ENCODE assay signal across 8 cellular contexts in the genomic region with DNA sequence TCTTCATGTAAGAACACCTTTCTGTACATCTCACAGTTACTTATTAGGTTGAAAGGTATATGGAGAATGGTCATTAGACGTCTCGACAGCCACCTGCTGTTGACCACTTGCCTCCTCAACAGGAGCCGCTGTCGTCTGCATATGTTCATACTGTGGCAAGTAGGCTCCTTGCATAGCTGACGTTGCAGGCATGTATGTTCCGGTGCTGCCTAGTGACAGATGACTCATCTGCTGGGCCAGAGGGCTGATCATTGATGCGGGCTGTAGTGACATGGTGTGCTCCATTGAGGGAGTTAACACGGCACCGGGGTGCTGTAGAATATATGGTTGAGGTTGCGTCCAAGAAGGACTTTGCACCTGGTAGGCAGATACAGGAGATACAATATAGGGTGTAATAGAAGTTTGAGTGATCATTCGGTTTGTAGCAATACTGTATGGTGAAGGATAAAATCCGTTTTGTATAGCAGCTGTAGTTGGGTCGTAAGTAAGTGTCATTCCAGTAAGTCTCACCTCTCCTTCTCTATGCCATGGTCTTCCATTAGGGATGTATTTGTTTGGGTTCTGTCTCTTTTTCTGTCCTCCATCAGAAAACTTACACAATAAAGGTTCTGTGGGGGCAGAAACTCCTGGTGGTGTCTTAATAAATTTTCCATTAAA.
A peak's percentile ranks its signal among the peaks of the same experiment; 100 is the strongest.
DNase-seq lines count a peak whose midpoint lies in the region; ATAC-seq and TF ChIP-seq lines count a peak whose summit lies in the region.
"Not testable (repeated sequence)": the region's sequence is repeated elsewhere in the genome, so short reads cannot be mapped to it uniquely, and the experiment has no call there.

No MANE protein-coding gene starts in this region.

- DNase-seq in GM20000 (ENCODE audit: low spot score) (peak; percentile 70), NCI-H2029 treated with DMSO at 0.1 percent for 48 hours (lab: John Stamatoyannopoulos, UW) (peak; percentile 27), T-helper 22 cell (ENCODE audit: low read depth) (peak; percentile 3), anterior cingulate cortex (lab: John Stamatoyannopoulos, UW) (peak in 32 of 58 donors; percentile 1 to 46 (median 12)), iris pigment epithelial cell (ENCODE audit: low read depth) (peak; percentile 26)
- DNase-seq in stimulated activated CD4-positive, alpha-beta T cell treated with anti-CD3 and anti-CD28 coated beads, Interleukin-2, amount 100 ng/mL, for 4 hours (ENCODE audit: low read depth), result peak; percentile 13

- not testable (repeated sequence) for H3K9me2 ChIP-seq in DOHH2 (replicated peaks; ENCODE audit: control insufficient read depth, low read length)

- H3K4me3 ChIP-seq in DOHH2 (ENCODE audit: low read length), result peak overlapping the region; percentile 70

- not testable (repeated sequence) for H3F3A ChIP-seq in DOHH2 (ENCODE audit: control insufficient read depth, insufficient read depth)

- peak; percentile 9 for TF ChIP-seq CTCF in DOHH2 (IDR thresholded peaks at IDR 0.05; ENCODE audit: low read depth, low read length, poor library complexity, severe bottlenecking)
- not testable (repeated sequence) for TF ChIP-seq CTCF in GM20000 (IDR thresholded peaks at IDR 0.05; ENCODE audit: extremely low read depth, missing control alignments)

- H3K36me3 ChIP-seq in DOHH2 (ENCODE audit: control insufficient read depth, low read length), result not testable (repeated sequence)

- H3K27ac ChIP-seq in DOHH2 (ENCODE audit: low read depth, low read length), result not testable (repeated sequence)

- H3K9me3 ChIP-seq in DOHH2 (ENCODE audit: control insufficient read depth, insufficient read depth, low read length), result not testable (repeated sequence)

- not testable (repeated sequence) for H4K20me1 ChIP-seq in DOHH2 (ENCODE audit: control insufficient read depth, insufficient read depth, low read depth, low read length)

- peaks cover 47% of the 10 kb centered on the region for H3K4me1 ChIP-seq in DOHH2 (ENCODE audit: control insufficient read depth, low read length)

- ATAC-seq in HG03108 (IDR thresholded peaks at IDR 0.05; ENCODE audit: unreplicated experiment), result peak; percentile 86

- not testable (repeated sequence) for H3K27me3 ChIP-seq in DOHH2 (ENCODE audit: control insufficient read depth, low read length)

- H3K4me2 ChIP-seq in DOHH2 (ENCODE audit: low read length), result peak overlapping the region; percentile 63

- H3K79me2 ChIP-seq in DOHH2 (ENCODE audit: control insufficient read depth, low read length), result not testable (repeated sequence)

Comparison
In these comparisons a context has a peak if more than half of its experiments do, and no peak if none do; other contexts are left out.
1. DNase-seq: peak in every context shown above with its lines; median percentile 70 in GM20000; 27 in NCI-H2029 treated with DMSO at 0.1 percent for 48 hours; 26 in iris pigment epithelial cell; 13 in stimulated activated CD4-positive, alpha-beta T cell treated with anti-CD3 and anti-CD28 coated beads, Interleukin-2, amount 100 ng/mL, for 4 hours; 12 in anterior cingulate cortex; 3 in T-helper 22 cell.